18 cellular contexts compared by ENCODE assay signal in the genomic region with DNA sequence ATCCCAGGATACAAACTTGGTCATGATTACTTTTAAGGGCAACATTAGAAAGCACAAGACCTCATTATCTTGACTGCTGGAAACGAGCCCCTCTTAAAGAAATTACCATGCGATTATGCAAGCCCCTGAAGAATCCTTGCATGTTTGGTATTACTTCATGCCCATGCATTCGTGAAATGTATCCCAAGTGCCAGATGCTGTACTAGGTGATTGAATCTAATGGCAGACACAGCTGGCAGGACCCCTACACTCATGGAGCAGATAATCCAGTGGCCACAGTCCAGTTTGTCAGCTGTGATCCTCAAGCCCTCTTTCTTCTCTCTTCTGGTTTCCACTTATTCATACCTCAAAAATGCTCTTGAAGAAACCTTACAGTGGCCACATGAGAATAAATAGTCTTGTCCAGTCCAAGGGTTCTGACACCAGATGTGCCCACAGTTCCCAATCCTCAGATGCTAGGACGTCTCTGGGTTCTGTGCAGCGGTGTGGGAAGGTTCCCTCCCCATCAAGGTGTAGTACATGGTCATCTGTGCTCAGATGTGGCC.
"Had no signal": no experiment of that assay in that cellular context is flagged by ENCODE, and none has a peak within 500 bp of the region (broad histone marks: within the 10 kb centered on the region; RNA-seq: fewer than 3 reads in every experiment).

No MANE protein-coding gene starts in this region.

- H3K9me3 ChIP-seq: esophagus squamous epithelium, neutrophil, stomach, thoracic aorta, transverse colon had no signal

- H3K4me1 ChIP-seq: foreskin keratinocyte had no signal

- H3K27ac ChIP-seq: epithelial cell of prostate, esophagus squamous epithelium, foreskin keratinocyte, neutrophil, skin epidermis, stomach, thoracic aorta, transverse colon had no signal

- H3K36me3 ChIP-seq: esophagus squamous epithelium, neutrophil, stomach, thoracic aorta, transverse colon had no signal

- DNase-seq: effector memory CD8-positive, alpha-beta T cell; esophagus squamous epithelium; foreskin keratinocyte; hippocampal formation; kidney glomerular epithelial cell; naive thymus-derived CD4-positive, alpha-beta T cell; nephron progenitor cell; posterior cingulate gyrus; stimulated activated CD4-positive, alpha-beta T cell treated with anti-CD3 and anti-CD28 coated beads, Interleukin-12 subunit alpha, Interleukin-12 subunit beta, amount 100 ng/mL, for 4 hours; stimulated activated naive CD4-positive, alpha-beta T cell; stomach; substantia nigra; transverse colon had no signal

- H3K4me3 ChIP-seq: esophagus squamous epithelium, skin epidermis, stomach, thoracic aorta, transverse colon had no signal

- H3K27me3 ChIP-seq: stomach, transverse colon had no signal

- ATAC-seq: effector memory CD8-positive, alpha-beta T cell; foreskin keratinocyte; naive thymus-derived CD4-positive, alpha-beta T cell; sciatic nerve had no signal
